Comparison of ENCODE assay signal across 9 cellular contexts in genomic region chr3:171028025-171028778, GRCh38. TPM values are rescaled to one million over a fixed set of nuclear protein-coding genes. Genes with fewer than 3 reads are reported as not detected.
DNase-seq lines count a peak whose midpoint lies in the region; ATAC-seq and TF ChIP-seq lines count a peak whose summit lies in the region.
"Had no signal": no experiment of that assay in that cellular context is flagged by ENCODE, and none has a peak within 500 bp of the region (broad histone marks: within the 10 kb centered on the region; RNA-seq: fewer than 3 reads in every experiment).

No MANE protein-coding gene starts in this region.

- H3K27ac ChIP-seq in right cardiac atrium (ENCODE audit: low read length) (no peak overlapping the region), OCI-LY7 (ENCODE audit: low read depth, low read length, poor library complexity, severe bottlenecking) (no peak overlapping the region)
- H3K27ac ChIP-seq: BLaER1 treated with 17β-estradiol and CSF1 and Interleukin-3, amounts not matched to agents 10 nM and 100 nM had no signal

- CTCF ChIA-PET in OCI-LY7 (lab: Charles Lee; ENCODE audit: unreplicated experiment), result no interaction called here

- H3K4me2 ChIP-seq in OCI-LY7 (ENCODE audit: low read length), result no peak overlapping the region
- H3K4me2 ChIP-seq: BLaER1 treated with 17β-estradiol and CSF1 and Interleukin-3, amounts not matched to agents 10 nM and 100 nM had no signal

- H3K4me3 Mint-ChIP-seq in activated naive CD8-positive, alpha-beta T cell treated with anti-CD3 and anti-CD28 coated beads, Interleukin-2, amount 10 ng/mL, durations not matched to agents 7 days and 5 days, result no peak overlapping the region

- H3K36me3 Mint-ChIP-seq in activated naive CD8-positive, alpha-beta T cell treated with anti-CD3 and anti-CD28 coated beads, Interleukin-2, amount 10 ng/mL, durations not matched to agents 7 days and 5 days, result no peaks in the 10 kb centered on the region

- BruUV-seq in OCI-LY7 (replicated peaks; lab: Mats Ljungman, UMichigan), result no TSS peak

- intact Hi-C loops in right cardiac atrium (cut with DNase I), result no loop called here
- intact Hi-C loops in OCI-LY7 (cut with micrococcal nuclease; ENCODE audit: unreplicated experiment), result no loop called here

- H3K79me2 ChIP-seq in OCI-LY7 (ENCODE audit: insufficient read depth, low read depth, low read length), result no peaks in the 10 kb centered on the region

- no peaks in the 10 kb centered on the region for H3K27me3 ChIP-seq in right cardiac atrium (ENCODE audit: control insufficient read depth, insufficient read depth)

- H3K36me3 ChIP-seq in OCI-LY7 (ENCODE audit: insufficient read depth, low read length), result no peaks in the 10 kb centered on the region
- H3K36me3 ChIP-seq: BLaER1 treated with 17β-estradiol and CSF1 and Interleukin-3, amounts not matched to agents 10 nM and 100 nM had no signal

- ATAC-seq in activated naive CD8-positive, alpha-beta T cell treated with anti-CD3 and anti-CD28 coated beads, Interleukin-2, amount 10 ng/mL, durations not matched to agents 7 days and 5 days (ENCODE audit: low read depth), result peak; percentile 95
- peak; percentile 87 to 89 for ATAC-seq in right cardiac atrium
- ATAC-seq in HG02571 (IDR thresholded peaks at IDR 0.05; ENCODE audit: unreplicated experiment), result no peak

- H3K9me3 ChIP-seq in right cardiac atrium (ENCODE audit: control insufficient read depth, low read length) (no peaks in the 10 kb centered on the region), OCI-LY7 (ENCODE audit: low read length) (no peaks in the 10 kb centered on the region)

- POLR2A ChIA-PET in activated naive CD8-positive, alpha-beta T cell treated with anti-CD3 and anti-CD28 coated beads, Interleukin-2, amount 10 ng/mL, durations not matched to agents 7 days and 5 days (lab: Charles Lee), result no interaction called here
- POLR2A ChIA-PET in OCI-LY7 (lab: Charles Lee), result interaction anchor here (0.7 kb wide), 1 partner anchor 23 kb away, joined by 4 read pairs; no protein-coding TSS in a partner anchor

- H3K4me1 Mint-ChIP-seq in activated naive CD8-positive, alpha-beta T cell treated with anti-CD3 and anti-CD28 coated beads, Interleukin-2, amount 10 ng/mL, durations not matched to agents 7 days and 5 days, result no peaks in the 10 kb centered on the region

- TF ChIP-seq CTCF in OCI-LY7 (conservative IDR thresholded peaks at IDR 0.05; ENCODE audit: low read length), result no peak

- H3K27me3 Mint-ChIP-seq in activated naive CD8-positive, alpha-beta T cell treated with anti-CD3 and anti-CD28 coated beads, Interleukin-2, amount 10 ng/mL, durations not matched to agents 7 days and 5 days, result peaks cover 16% of the 10 kb centered on the region

- no peaks in the 10 kb centered on the region for H3K9me2 ChIP-seq in OCI-LY7 (ENCODE audit: insufficient read depth, low read length)

- H3K4me3 ChIP-seq in right cardiac atrium (ENCODE audit: low read length), result peak overlapping the region; percentile 27
- no peak overlapping the region for H3K4me3 ChIP-seq in OCI-LY7 (ENCODE audit: low read depth, low read length, poor library complexity, severe bottlenecking)
- H3K4me3 ChIP-seq: BLaER1 treated with 17β-estradiol and CSF1 and Interleukin-3, amounts not matched to agents 10 nM and 100 nM had no signal

- no peak overlapping the region for H3K27ac Mint-ChIP-seq in activated naive CD8-positive, alpha-beta T cell treated with anti-CD3 and anti-CD28 coated beads, Interleukin-2, amount 10 ng/mL, durations not matched to agents 7 days and 5 days

- H4K20me1 ChIP-seq in OCI-LY7 (ENCODE audit: insufficient read depth, low read length), result no peaks in the 10 kb centered on the region
- H4K20me1 ChIP-seq: BLaER1 treated with 17β-estradiol and CSF1 and Interleukin-3, amounts not matched to agents 10 nM and 100 nM had no signal

- DNase-seq in NCI-H748 (lab: John Stamatoyannopoulos, UW; ENCODE audit: unreplicated experiment) (peak; percentile 46), NCI-H748 treated with DMSO at 0.1 percent for 48 hours (lab: John Stamatoyannopoulos, UW) (no peak), NCI-H510A (lab: John Stamatoyannopoulos, UW) (peak; percentile 50), right cardiac atrium (peak; percentile 59 to 82 (median 81)), retina (peak; percentile 81), OCI-LY7 (ENCODE audit: low spot score) (no peak)
- peak; percentile 64 for DNase-seq in activated naive CD8-positive, alpha-beta T cell treated with anti-CD3 and anti-CD28 coated beads, Interleukin-2, amount 10 ng/mL, durations not matched to agents 7 days and 5 days

- no peaks in the 10 kb centered on the region for H3K4me1 ChIP-seq in right cardiac atrium (ENCODE audit: control insufficient read depth, insufficient read depth, low read length)
- no peaks in the 10 kb centered on the region for H3K4me1 ChIP-seq in OCI-LY7 (ENCODE audit: insufficient read depth, low read length, poor library complexity, severe bottlenecking)
- H3K4me1 ChIP-seq: BLaER1 treated with 17β-estradiol and CSF1 and Interleukin-3, amounts not matched to agents 10 nM and 100 nM had no signal

- no peaks in the 10 kb centered on the region for H3K9me3 Mint-ChIP-seq in activated naive CD8-positive, alpha-beta T cell treated with anti-CD3 and anti-CD28 coated beads, Interleukin-2, amount 10 ng/mL, durations not matched to agents 7 days and 5 days

- 14% methylated on average over 39 of the region's 39 CpGs for WGBS in right cardiac atrium

- no peak overlapping the region for H2AFZ ChIP-seq in OCI-LY7 (ENCODE audit: low read length)

RNA-seq across cellular contexts. Expression of gene SLC2A2, which starts 1.7 kb away (rescaled TPM):
- not detected for total RNA-seq in activated naive CD8-positive, alpha-beta T cell treated with anti-CD3 and anti-CD28 coated beads, Interleukin-2, amount 10 ng/mL, durations not matched to agents 7 days and 5 days
- total RNA-seq in right cardiac atrium (not detected), OCI-LY7 (2022) (not detected in 2 replicates)
- not detected for polyA plus RNA-seq in right cardiac atrium
- total RNA-seq in OCI-LY7 (2014; rRNA removed; shearing (Covaris generic)), result not detected in 2 replicates

Comparison
In these comparisons a context has a peak if more than half of its experiments do, and no peak if none do; other contexts are left out.
1. DNase-seq: peak in NCI-H748 (single experiment), NCI-H510A (single experiment), activated naive CD8-positive, alpha-beta T cell treated with anti-CD3 and anti-CD28 coated beads, Interleukin-2, amount 10 ng/mL, durations not matched to agents 7 days and 5 days (single experiment), right cardiac atrium (3 of 3) and retina (single experiment); none in NCI-H748 treated with DMSO at 0.1 percent for 48 hours (single experiment) and OCI-LY7 (single experiment).